Comparison of ENCODE assay signal across 1 cellular context in genomic region chr2:63009490-63009889, GRCh38.
A peak's percentile ranks its signal among the peaks of the same experiment; 100 is the strongest.
TF ChIP-seq lines count a peak whose summit lies in the region.

No MANE protein-coding gene starts in this region.

TF ChIP-seq in HepG2, 621 proteins besides CTCF, POLR2A, EP300 and RAD21 (continued from another document and continues in another):
- TF ChIP-seq ZFP91 (CRISPR knock-in tag; IDR thresholded peaks at IDR 0.05; ENCODE audit: borderline replicate concordance): no peak
- no peak for TF ChIP-seq ZBTB1 (CRISPR knock-in tag; IDR thresholded peaks at IDR 0.05; ENCODE audit: borderline replicate concordance)
- TF ChIP-seq ZMYM2 (CRISPR knock-in tag; IDR thresholded peaks at IDR 0.05): no peak
- no peak for TF ChIP-seq JARID2 (CRISPR knock-in tag; IDR thresholded peaks at IDR 0.05; ENCODE audit: insufficient replicate concordance)
- no peak for TF ChIP-seq ZSCAN25 (CRISPR knock-in tag; IDR thresholded peaks at IDR 0.05)
- TF ChIP-seq ZNF468 (CRISPR knock-in tag; IDR thresholded peaks at IDR 0.05): no peak
- TF ChIP-seq ZNF562 (CRISPR knock-in tag; IDR thresholded peaks at IDR 0.05; ENCODE audit: borderline replicate concordance): no peak
- TF ChIP-seq KLF13 (CRISPR knock-in tag; IDR thresholded peaks at IDR 0.05): no peak
- TF ChIP-seq PRDM10 (CRISPR knock-in tag; IDR thresholded peaks at IDR 0.05; ENCODE audit: low read depth): no peak
- TF ChIP-seq RARA (CRISPR knock-in tag; IDR thresholded peaks at IDR 0.05): no peak
- no peak for TF ChIP-seq ATAD3A (CRISPR knock-in tag; IDR thresholded peaks at IDR 0.05)
- TF ChIP-seq NCOR1 (IDR thresholded peaks at IDR 0.05; ENCODE audit: borderline replicate concordance, low read length): peak; percentile 64; the same call in 1 of the 2 replicates
- no peak for TF ChIP-seq ZBTB4 (CRISPR knock-in tag; IDR thresholded peaks at IDR 0.05; ENCODE audit: borderline replicate concordance)
- no peak for TF ChIP-seq NBN (conservative IDR thresholded peaks at IDR 0.05)
- no peak for TF ChIP-seq NRL (CRISPR knock-in tag; IDR thresholded peaks at IDR 0.05; ENCODE audit: borderline replicate concordance)
- TF ChIP-seq SMC3 (IDR thresholded peaks at IDR 0.05; ENCODE audit: low read length): no peak
- peak; percentile 31; the same call in 1 of the 2 replicates for TF ChIP-seq PAXIP1 (CRISPR knock-in tag; conservative IDR thresholded peaks at IDR 0.05)
- TF ChIP-seq ZNF790 (CRISPR knock-in tag; IDR thresholded peaks at IDR 0.05; ENCODE audit: borderline replicate concordance): no peak
- no peak for TF ChIP-seq HIC2 (CRISPR knock-in tag; IDR thresholded peaks at IDR 0.05; ENCODE audit: low read depth)
- no peak for TF ChIP-seq ZSCAN12 (CRISPR knock-in tag; IDR thresholded peaks at IDR 0.05)
- TF ChIP-seq GABPB1 (CRISPR knock-in tag; IDR thresholded peaks at IDR 0.05): no peak
- no peak for TF ChIP-seq IKZF5 (CRISPR knock-in tag; IDR thresholded peaks at IDR 0.05)
- no peak for TF ChIP-seq ZNF143 (CRISPR knock-in tag; IDR thresholded peaks at IDR 0.05)
- no peak for TF ChIP-seq MED8 (CRISPR knock-in tag; IDR thresholded peaks at IDR 0.05; ENCODE audit: insufficient replicate concordance)
- TF ChIP-seq MXD4 (CRISPR knock-in tag; IDR thresholded peaks at IDR 0.05): no peak
- no peak for TF ChIP-seq ZBTB7B (CRISPR knock-in tag; IDR thresholded peaks at IDR 0.05)
- TF ChIP-seq CHD2 (IDR thresholded peaks at IDR 0.05; ENCODE audit: low read depth, low read length): no peak
- TF ChIP-seq ZNF383 (CRISPR knock-in tag; IDR thresholded peaks at IDR 0.05; ENCODE audit: borderline replicate concordance): no peak
- TF ChIP-seq KDM6A (CRISPR knock-in tag; IDR thresholded peaks at IDR 0.05; ENCODE audit: low read depth): no peak
- 0 out of 2 replicates have a peak, but pooled peaks have one; percentile 31 for TF ChIP-seq ZBTB39 (CRISPR knock-in tag; IDR thresholded peaks at IDR 0.05)
- 0 out of 2 replicates have a peak, but pooled peaks have one; percentile 41 for TF ChIP-seq HOMEZ (CRISPR knock-in tag; IDR thresholded peaks at IDR 0.05; ENCODE audit: low read depth)
- no peak for TF ChIP-seq ZKSCAN5 (CRISPR knock-in tag; IDR thresholded peaks at IDR 0.05)
- TF ChIP-seq IKZF1 (IDR thresholded peaks at IDR 0.05): no peak
- TF ChIP-seq PPARG (CRISPR knock-in tag; conservative IDR thresholded peaks at IDR 0.05): no peak
- peak; percentile 63; the same call in 1 of the 2 replicates for TF ChIP-seq ARID3A (IDR thresholded peaks at IDR 0.05; ENCODE audit: low read depth, low read length)
- no peak for TF ChIP-seq SMAD9 (CRISPR knock-in tag; IDR thresholded peaks at IDR 0.05)
- TF ChIP-seq THAP8 (CRISPR knock-in tag; IDR thresholded peaks at IDR 0.05; ENCODE audit: borderline replicate concordance): no peak
